ENCODE assay signal across 13 cellular contexts in the genomic region with DNA sequence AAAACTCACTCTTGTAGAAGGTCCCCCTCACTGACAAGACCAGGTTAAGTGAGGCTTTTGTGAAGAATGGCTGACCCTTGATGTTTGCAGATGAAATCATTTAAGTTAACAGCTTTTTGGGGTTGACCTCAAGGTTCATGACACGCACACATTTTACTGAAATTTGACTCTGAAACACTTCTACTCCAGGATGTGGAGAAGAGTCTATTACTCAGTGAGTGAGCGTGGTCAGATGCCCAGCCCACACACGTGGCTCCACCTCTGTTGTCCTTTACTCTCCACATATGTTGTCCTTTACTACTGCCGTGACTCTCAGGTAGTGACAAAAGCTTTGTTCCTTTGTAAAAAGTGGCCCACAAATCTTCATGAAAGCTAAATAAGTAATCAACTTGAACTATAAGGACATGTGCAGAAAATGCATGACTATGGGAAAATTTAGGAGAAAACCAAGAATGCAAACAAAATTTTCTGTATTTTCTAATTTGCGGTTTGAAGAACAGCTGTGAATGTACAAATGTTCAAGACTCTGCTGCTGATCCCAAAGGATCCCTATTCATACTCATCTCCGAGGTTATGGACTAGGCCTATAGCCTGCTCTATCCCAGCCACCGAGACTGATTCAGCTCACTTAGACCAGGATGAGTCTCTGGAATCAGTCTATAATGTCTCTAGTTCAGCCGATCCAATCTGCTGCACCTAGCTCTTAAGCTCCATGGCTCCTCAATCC. TPM values are rescaled to one million over a fixed set of nuclear protein-coding genes. Genes with fewer than 3 reads are reported as not detected.
DNase-seq lines count a peak whose midpoint lies in the region; ATAC-seq and TF ChIP-seq lines count a peak whose summit lies in the region.
"Had no signal": no experiment of that assay in that cellular context is flagged by ENCODE, and none has a peak within 500 bp of the region (broad histone marks: within the 10 kb centered on the region; RNA-seq: fewer than 3 reads in every experiment).

No MANE protein-coding gene starts in this region.

- no peaks in the 10 kb centered on the region for H3K27me3 Mint-ChIP-seq in CD4-positive, CD25-positive, alpha-beta regulatory T cell
- H3K27me3 Mint-ChIP-seq: activated B cell treated with CpG ODN at 0.5 μM for 24 hours had no signal

- H3K36me3 Mint-ChIP-seq in CD4-positive, CD25-positive, alpha-beta regulatory T cell, result peaks cover 15% of the 10 kb centered on the region

- H3K4me1 Mint-ChIP-seq in CD4-positive, CD25-positive, alpha-beta regulatory T cell, result peaks cover 0 to 3% (median under 1%) of the 10 kb centered on the region in 4 donors
- H3K4me1 Mint-ChIP-seq: activated B cell treated with CpG ODN at 0.5 μM for 24 hours had no signal

- no peak overlapping the region for H3K4me3 ChIP-seq in CD4-positive, CD25-positive, alpha-beta regulatory T cell (ENCODE audit: low read depth, low read length)
- H3K4me3 ChIP-seq in HFF-Myc (replicated peaks; ENCODE audit: low read depth, low read length) (no peak overlapping the region), fibroblast of villous mesenchyme (ENCODE audit: low read depth, low read length) (no peak overlapping the region), psoas muscle (no peak overlapping the region)
- H3K4me3 ChIP-seq: coronary artery, suprapubic skin had no signal

- no peak overlapping the region for H3K4me3 Mint-ChIP-seq in CD4-positive, CD25-positive, alpha-beta regulatory T cell
- H3K4me3 Mint-ChIP-seq: activated B cell treated with CpG ODN at 0.5 μM for 24 hours had no signal

- TF ChIP-seq CTCF in HFF-Myc (IDR thresholded peaks at IDR 0.05; ENCODE audit: low read depth, low read length, missing control alignments) (no peak), fibroblast of villous mesenchyme (IDR thresholded peaks at IDR 0.05; ENCODE audit: insufficient read depth, low read depth, low read length) (no peak), psoas muscle (IDR thresholded peaks at IDR 0.05) (no peak)

- no peaks in the 10 kb centered on the region for H3K27me3 ChIP-seq in CD4-positive, CD25-positive, alpha-beta regulatory T cell (ENCODE audit: control insufficient read depth, insufficient read depth, low read length)
- H3K27me3 ChIP-seq in psoas muscle (ENCODE audit: insufficient read depth in 3 of 3, low read length in 2 of 3), result no peaks in the 10 kb centered on the region
- H3K27me3 ChIP-seq: suprapubic skin had no signal

- H3K36me3 ChIP-seq in CD4-positive, CD25-positive, alpha-beta regulatory T cell (ENCODE audit: control insufficient read depth, insufficient read depth, low read length), result peaks cover 16% of the 10 kb centered on the region
- H3K36me3 ChIP-seq in psoas muscle (ENCODE audit: insufficient read depth in 1 of 2, low read depth in 1 of 2), result peaks cover 0 to 24% of the 10 kb centered on the region in 2 donors

- H3K9me3 ChIP-seq in CD4-positive, CD25-positive, alpha-beta regulatory T cell (ENCODE audit: control insufficient read depth in 2 of 2, low read length in 2 of 2), result no peaks in the 10 kb centered on the region
- no peaks in the 10 kb centered on the region for H3K9me3 ChIP-seq in psoas muscle
- H3K9me3 ChIP-seq: suprapubic skin had no signal

- intact Hi-C loops in psoas muscle (cut with DNase I), result loop anchor here in 1 of 2 donors (5.0 kb wide), 1 partner anchor 281 kb away; no protein-coding TSS in a partner anchor

- H3K4me1 ChIP-seq in CD4-positive, CD25-positive, alpha-beta regulatory T cell (ENCODE audit: control insufficient read depth, insufficient read depth, low read length, poor library complexity, severe bottlenecking), result no peaks in the 10 kb centered on the region
- H3K4me1 ChIP-seq in psoas muscle, result no peaks in the 10 kb centered on the region
- H3K4me1 ChIP-seq: suprapubic skin had no signal

- no peaks in the 10 kb centered on the region for H3K9me3 Mint-ChIP-seq in CD4-positive, CD25-positive, alpha-beta regulatory T cell
- H3K9me3 Mint-ChIP-seq: activated B cell treated with CpG ODN at 0.5 μM for 24 hours had no signal

- DNase-seq in CD4-positive, CD25-positive, alpha-beta regulatory T cell, result peak in 1 of 3 donors; percentile 47
- DNase-seq in HFF-Myc (ENCODE audit: extremely low read depth, low read depth) (peak; percentile 83), fibroblast of villous mesenchyme (ENCODE audit: low read depth) (peak; percentile 75), psoas muscle (no peak), NCI-H510A treated with DMSO at 0.1 percent for 48 hours (lab: John Stamatoyannopoulos, UW) (no peak)
- peak; percentile 44 for DNase-seq in activated CD4-positive, CD25-positive, alpha-beta regulatory T cell treated with anti-CD3 and anti-CD28 coated beads, Interleukin-2, amount 50 U/mL, for 72 hours
- DNase-seq: activated B cell treated with CpG ODN at 0.5 μM for 24 hours, COR-L47, NCI-H1417 treated with DMSO at 0.1 percent for 48 hours, NCI-H526 treated with DMSO at 0.1 percent for 48 hours had no signal

- WGBS in psoas muscle, 3 donors, result 86 to 88% (median 87%) methylated on average over 8 of the region's 8 CpGs

- no peak overlapping the region for H3K27ac ChIP-seq in CD4-positive, CD25-positive, alpha-beta regulatory T cell (ENCODE audit: insufficient read depth, low read length, poor library complexity, severe bottlenecking)
- H3K27ac ChIP-seq in psoas muscle, result no peak overlapping the region
- H3K27ac ChIP-seq: coronary artery, suprapubic skin had no signal

- no peak for ATAC-seq in CD4-positive, CD25-positive, alpha-beta regulatory T cell (ENCODE audit: low read depth in 2 of 2)
- no peak for ATAC-seq in psoas muscle
- no peak for ATAC-seq in HG03039 (IDR thresholded peaks at IDR 0.05; ENCODE audit: unreplicated experiment)

- H3K27ac Mint-ChIP-seq in CD4-positive, CD25-positive, alpha-beta regulatory T cell, result peak overlapping the region; percentile 13 to 78 (median 27)
- H3K27ac Mint-ChIP-seq: activated B cell treated with CpG ODN at 0.5 μM for 24 hours had no signal

RNA-seq across cellular contexts. Expression of a gene that starts 22.4 kb away (rescaled TPM):
- total RNA-seq in CD4-positive, CD25-positive, alpha-beta regulatory T cell, result 33.4 TPM
- polyA plus RNA-seq in CD4-positive, CD25-positive, alpha-beta regulatory T cell, result 10 to 100 TPM in 1 of 4 donors, 1 to 10 TPM in 3; 5.4 to 11.3 (median 7.4) TPM
- total RNA-seq in fibroblast of villous mesenchyme, result 7.8 and 9.7 TPM in 2 replicates
- total RNA-seq in psoas muscle, result 10 to 100 TPM in 1 of 4 donors, 1 to 10 TPM in 3; 5.5 to 15.1 (median 7.5) TPM
- polyA plus RNA-seq in psoas muscle, result 1 to 10 TPM; 3.1 to 9.3 (median 6.9) TPM

RNA-seq across cellular contexts. Expression of a gene that starts 22.6 kb away (rescaled TPM):
- 73.2 TPM for total RNA-seq in CD4-positive, CD25-positive, alpha-beta regulatory T cell
- polyA plus RNA-seq in CD4-positive, CD25-positive, alpha-beta regulatory T cell, result 100 to 1,000 TPM; 166 to 266 (median 195) TPM
- total RNA-seq in fibroblast of villous mesenchyme (14.7 and 20.3 TPM in 2 replicates), psoas muscle (10 to 100 TPM; 51.1 to 95.1 (median 63.6) TPM)
- 100 to 1,000 TPM in 2 of 3 donors, 10 to 100 TPM in 1; 78.9 to 132 (median 104) TPM for polyA plus RNA-seq in psoas muscle

Comparison
In these comparisons a context has a peak if more than half of its experiments do, and no peak if none do; other contexts are left out.
1. DNase-seq: peak in HFF-Myc (single experiment), activated CD4-positive, CD25-positive, alpha-beta regulatory T cell treated with anti-CD3 and anti-CD28 coated beads, Interleukin-2, amount 50 U/mL, for 72 hours (single experiment) and fibroblast of villous mesenchyme (single experiment); none in psoas muscle (0 of 2) and NCI-H510A treated with DMSO at 0.1 percent for 48 hours (single experiment).